22 cellular contexts compared by ENCODE assay signal in the genomic region with DNA sequence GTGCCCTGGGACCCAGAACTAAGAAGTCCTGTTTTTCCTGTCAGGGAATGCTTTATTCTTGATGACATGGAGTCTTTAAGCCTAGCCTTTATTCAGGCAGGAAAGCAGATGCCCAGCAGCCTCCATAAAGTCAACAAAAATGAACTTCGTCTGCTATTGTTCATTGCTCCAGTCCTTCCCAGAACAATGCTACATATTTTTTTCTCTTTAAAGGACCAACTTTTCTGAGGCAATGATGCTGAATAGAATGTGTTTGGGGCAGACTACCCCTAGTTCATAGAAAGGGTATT. TPM values are rescaled to one million over a fixed set of nuclear protein-coding genes. Genes with fewer than 3 reads are reported as not detected.
A peak's percentile ranks its signal among the peaks of the same experiment; 100 is the strongest.
DNase-seq lines count a peak whose midpoint lies in the region; ATAC-seq, FAIRE-seq and TF ChIP-seq lines count a peak whose summit lies in the region.
"Had no signal": no experiment of that assay in that cellular context is flagged by ENCODE, and none has a peak within 500 bp of the region (broad histone marks: within the 10 kb centered on the region; RNA-seq: fewer than 3 reads in every experiment).

No MANE protein-coding gene starts in this region.

- no TSS peak for BruUV-seq in HepG2 (replicated peaks; lab: Mats Ljungman, UMichigan)

- H4K20me1 ChIP-seq in HepG2 (ENCODE audit: insufficient read depth, low read length), result no peaks in the 10 kb centered on the region

- H3K9me3 ChIP-seq in HepG2 (ENCODE audit: low read length) (no peaks in the 10 kb centered on the region), right lobe of liver (no peaks in the 10 kb centered on the region), aorta (ENCODE audit: control insufficient read depth, low read length) (no peaks in the 10 kb centered on the region)

- no peak for DNase-seq in HepG2 (ENCODE audit: low spot score)
- DNase-seq in right lobe of liver, result no peak
- DNase-seq in left colon, result no peak
- no peak for DNase-seq in aorta
- DNase-seq in foreskin fibroblast, result no peak
- no peak for DNase-seq in C1 segment of cervical spinal cord (lab: John Stamatoyannopoulos, UW)
- no peak for DNase-seq in NCI-H524 treated with DMSO at 0.1 percent for 48 hours (lab: John Stamatoyannopoulos, UW)
- DNase-seq: activated CD4-positive, alpha-beta T cell treated with anti-CD3 and anti-CD28 coated beads for 48 hours; effector CD4-positive, alpha-beta T cell; GF-D8; NCI-H1105; NCI-H2107; NCI-H69; retina; SIG-M5; T-cell had no signal

- no peak for TF ChIP-seq POLR2A in HepG2 (IDR thresholded peaks at IDR 0.05; ENCODE audit: insufficient read depth in 1 of 2, low read depth in 2 of 2, low read length in 2 of 2)
- no peak for TF ChIP-seq POLR2A in right lobe of liver (IDR thresholded peaks at IDR 0.05)

- H3K27me3 ChIP-seq in HepG2 (ENCODE audit: control insufficient read depth in 1 of 2, insufficient read depth in 2 of 2, low read length in 2 of 2) (no peaks in the 10 kb centered on the region; a peak in 1 of 5 replicates), right lobe of liver (no peaks in the 10 kb centered on the region), rectal smooth muscle tissue (ENCODE audit: control insufficient read depth, insufficient read depth, low read length) (no peaks in the 10 kb centered on the region), aorta (ENCODE audit: control insufficient read depth in 1 of 2, insufficient read depth in 2 of 2, low read length in 1 of 2) (no peaks in the 10 kb centered on the region)

- H3K4me2 ChIP-seq in HepG2 (ENCODE audit: low read depth, low read length), result no peak overlapping the region
- H3K4me2 ChIP-seq: PC-9 had no signal

- POLR2A ChIA-PET in HepG2 (lab: Yijun Ruan, JAX), result no interaction called here

- CTCF ChIA-PET in HepG2 (lab: Yijun Ruan, JAX; ENCODE audit: low intra/inter-chr PET ratio, low total read pairs), result no interaction called here

- peaks cover 57% of the 10 kb centered on the region for H3K4me1 ChIP-seq in HepG2 (ENCODE audit: insufficient read depth, low read length)
- peaks cover 0 to 15% (median 5%) of the 10 kb centered on the region in 4 donors for H3K4me1 ChIP-seq in right lobe of liver
- H3K4me1 ChIP-seq in rectal smooth muscle tissue (ENCODE audit: control insufficient read depth, insufficient read depth, low read length), result peaks cover 74% of the 10 kb centered on the region
- peaks cover 10 to 16% of the 10 kb centered on the region in 2 donors for H3K4me1 ChIP-seq in aorta (ENCODE audit: control insufficient read depth in 1 of 2, insufficient read depth in 2 of 2, low read length in 2 of 2)

- no peaks in the 10 kb centered on the region for H3K36me3 ChIP-seq in HepG2 (replicated peaks in 1 of 2; ENCODE audit: control insufficient read depth in 1 of 2, insufficient read depth in 2 of 2, low read length in 2 of 2)
- no peaks in the 10 kb centered on the region for H3K36me3 ChIP-seq in right lobe of liver
- H3K36me3 ChIP-seq in rectal smooth muscle tissue (ENCODE audit: control insufficient read depth, insufficient read depth, low read length), result no peaks in the 10 kb centered on the region
- H3K36me3 ChIP-seq in aorta (ENCODE audit: control insufficient read depth in 1 of 2, insufficient read depth in 2 of 2, low read length in 1 of 2), result peaks cover 0 to 2% of the 10 kb centered on the region in 2 donors

- ATAC-seq in HepG2 (no peak), right lobe of liver (no peak), left colon (peak; percentile 52), aorta (ENCODE audit: low FRiP score) (no peak)
- ATAC-seq: T-cell had no signal

- no peaks in the 10 kb centered on the region for H3K79me2 ChIP-seq in HepG2 (ENCODE audit: insufficient read depth, low read length)

- TF ChIP-seq EP300 in HepG2 (IDR thresholded peaks at IDR 0.05; ENCODE audit: low read depth in 2 of 2, low read length in 2 of 2) (no peak), HepG2 (CRISPR knock-in tag; IDR thresholded peaks at IDR 0.05; ENCODE audit: borderline replicate concordance) (no peak)

- no peak for FAIRE-seq in HepG2 (lab: Jason Lieb, UNC)
- FAIRE-seq: GM19239, H54, HTR-8/SVneo, keratinocyte had no signal

- TF ChIP-seq RAD21 in HepG2 (CRISPR knock-in tag; IDR thresholded peaks at IDR 0.05), result no peak

- no peak overlapping the region for H2AFZ ChIP-seq in HepG2 (ENCODE audit: low read length)
- H2AFZ ChIP-seq: PC-9 had no signal

- H3K27ac ChIP-seq in HepG2 (ENCODE audit: extremely low read length, insufficient read depth, low read length) (no peak overlapping the region), right lobe of liver (no peak overlapping the region), rectal smooth muscle tissue (ENCODE audit: low read depth, low read length) (peak overlapping the region; percentile 64), aorta (ENCODE audit: low read depth in 1 of 2, low read length in 2 of 2) (peak overlapping the region; percentile 19 to 36)
- H3K27ac ChIP-seq: PC-9 had no signal

- H3K4me3 ChIP-seq in HepG2 (replicated peaks in 1 of 3; ENCODE audit: insufficient read depth in 1 of 3, low read depth in 2 of 3, low read length in 3 of 3) (no peak overlapping the region), right lobe of liver (no peak overlapping the region), rectal smooth muscle tissue (ENCODE audit: low read length) (no peak overlapping the region), aorta (ENCODE audit: low read length in 2 of 2) (no peak overlapping the region), foreskin fibroblast (ENCODE audit: low read depth in 1 of 2, low read length in 2 of 2) (no peak overlapping the region)
- H3K4me3 ChIP-seq: PC-9 had no signal

- 0% methylated on average over 1 of the region's 1 CpG for WGBS in HepG2 (ENCODE audit: low lambda C conversion rate)
- 82% methylated on average over 1 of the region's 1 CpG for WGBS in right lobe of liver (ENCODE audit: insufficient coverage, low coverage, low lambda C conversion rate, missing lambda C conversion rate)
- WGBS in aorta, 2 donors, result 31 to 35% methylated on average over 1 of the region's 1 CpG

- in situ Hi-C loops in HepG2 (cut with HindIII; ENCODE audit: extremely low pct_ligation_motif_present, low pct_unique_long_range_greater_than_20kb), result no loop called here

- intact Hi-C loops in HepG2 (cut with micrococcal nuclease; ENCODE audit: unreplicated experiment), result no loop called here
- intact Hi-C loops in right lobe of liver (cut with DNase I), result no loop called here
- intact Hi-C loops in left colon (cut with DNase I, micrococcal nuclease), result no loop called here
- intact Hi-C loops in aorta (cut with DNase I), result loop anchor here (5.0 kb wide), 2 partner anchors 48 to 62 kb away; a partner anchor contains a TSS

- no peak overlapping the region for H3K9ac ChIP-seq in HepG2 (ENCODE audit: insufficient read depth, low read depth, low read length)
- no peak overlapping the region for H3K9ac ChIP-seq in rectal smooth muscle tissue (ENCODE audit: low read length)

- no peak for TF ChIP-seq CTCF in HepG2 (CRISPR knock-in tag; IDR thresholded peaks at IDR 0.05)
- TF ChIP-seq CTCF in right lobe of liver (IDR thresholded peaks at IDR 0.05), result no peak
- TF ChIP-seq CTCF in foreskin fibroblast (IDR thresholded peaks at IDR 0.05; ENCODE audit: low read depth, low read length), result no peak

TF ChIP-seq in HepG2, 621 proteins besides CTCF, POLR2A, EP300 and RAD21 (continues in another document):
- TF ChIP-seq, protein P1, sequence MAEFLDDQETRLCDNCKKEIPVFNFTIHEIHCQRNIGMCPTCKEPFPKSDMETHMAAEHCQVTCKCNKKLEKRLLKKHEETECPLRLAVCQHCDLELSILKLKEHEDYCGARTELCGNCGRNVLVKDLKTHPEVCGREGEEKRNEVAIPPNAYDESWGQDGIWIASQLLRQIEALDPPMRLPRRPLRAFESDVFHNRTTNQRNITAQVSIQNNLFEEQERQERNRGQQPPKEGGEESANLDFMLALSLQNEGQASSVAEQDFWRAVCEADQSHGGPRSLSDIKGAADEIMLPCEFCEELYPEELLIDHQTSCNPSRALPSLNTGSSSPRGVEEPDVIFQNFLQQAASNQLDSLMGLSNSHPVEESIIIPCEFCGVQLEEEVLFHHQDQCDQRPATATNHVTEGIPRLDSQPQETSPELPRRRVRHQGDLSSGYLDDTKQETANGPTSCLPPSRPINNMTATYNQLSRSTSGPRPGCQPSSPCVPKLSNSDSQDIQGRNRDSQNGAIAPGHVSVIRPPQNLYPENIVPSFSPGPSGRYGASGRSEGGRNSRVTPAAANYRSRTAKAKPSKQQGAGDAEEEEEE (CRISPR knock-in tag; IDR thresholded peaks at IDR 0.05; ENCODE audit: borderline replicate concordance), result no peak
- no peak for TF ChIP-seq EEA1 (CRISPR knock-in tag; IDR thresholded peaks at IDR 0.05; ENCODE audit: borderline replicate concordance)
- peak; percentile 69; the same call in 1 of the 2 replicates for TF ChIP-seq SOX5 (CRISPR knock-in tag; IDR thresholded peaks at IDR 0.05; ENCODE audit: borderline replicate concordance)

RNA-seq across cellular contexts. Expression of a gene that starts 47.6 kb away (rescaled TPM):
- total RNA-seq in HepG2 (2016; rRNA removed; fragmentation: Illumina TruSeq; extraction: Trizol) (56.2 and 92.8 TPM in 2 replicates), right lobe of liver (100 to 1,000 TPM in 1 of 6 experiments, 10 to 100 TPM in 5; 10.8 to 105 (median 32.5) TPM), left colon (100 to 1,000 TPM; 487 to 575 TPM), aorta (100 to 1,000 TPM in 1 of 2 donors, 10 to 100 TPM in 1; 67.5 to 124 TPM)
- 16.2 and 22.3 TPM in 2 replicates for total RNA-seq in HepG2 (2016; cell fraction: cytosol; rRNA removed; fragmentation: Illumina TruSeq; extraction: Trizol; ENCODE audit: low read depth)
- total RNA-seq in HepG2 (2016; cell fraction: insoluble cytoplasmic fraction; rRNA removed; fragmentation: Illumina TruSeq; extraction: Trizol), result 63.2 and 84.9 TPM in 2 replicates
- 12.3 and 13.7 TPM in 2 replicates for total RNA-seq in HepG2 (2016; cell fraction: membrane; rRNA removed; fragmentation: Illumina TruSeq; extraction: Trizol)
- 30.6 and 42.1 TPM in 2 replicates for total RNA-seq in HepG2 (2016; cell fraction: nucleus; rRNA removed; fragmentation: Illumina TruSeq; extraction: Trizol)
- polyA plus RNA-seq in HepG2 (2011; rRNA removed) (22.4 and 22.8 TPM in 2 replicates), aorta (10 to 100 TPM; 46.6 to 89.7 TPM)
- polyA plus RNA-seq in HepG2 (2011; cell fraction: cytosol; rRNA removed), result 7.6 and 12.9 TPM in 2 replicates
- 8.4 and 13.8 TPM in 2 replicates for polyA plus RNA-seq in HepG2 (2011; cell fraction: nucleus; rRNA removed)
- polyA plus RNA-seq in HepG2 (2012), result 50.1 and 77.6 TPM in 2 replicates
- 2.7 and 4.0 TPM in 2 replicates for polyA plus RNA-seq in HepG2 (2016; cell fraction: cytosol; fragmentation: Illumina TruSeq; extraction: Trizol; ENCODE audit: low read depth)
- polyA plus RNA-seq in HepG2 (2016; cell fraction: insoluble cytoplasmic fraction; fragmentation: Illumina TruSeq; extraction: Trizol; ENCODE audit: low read depth), result 112 and 113 TPM in 2 replicates
- 9.3 and 9.7 TPM in 2 replicates for polyA plus RNA-seq in HepG2 (2016; cell fraction: membrane; fragmentation: Illumina TruSeq; extraction: Trizol; ENCODE audit: low read depth)
- 58.0 and 60.5 TPM in 2 replicates for polyA plus RNA-seq in HepG2 (2016; cell fraction: nucleus; fragmentation: Illumina TruSeq; extraction: Trizol; ENCODE audit: insufficient read depth, low read depth)
- 3.8 and 12.7 TPM in 2 replicates for polyA minus RNA-seq in HepG2 (2011; rRNA and poly(A)+ RNA removed; ENCODE audit: low replicate concordance)
- 19.9 and 36.2 TPM in 2 replicates for polyA minus RNA-seq in HepG2 (2011; cell fraction: cytosol; rRNA and poly(A)+ RNA removed)
- 50.6 and 51.0 TPM in 2 replicates for polyA minus RNA-seq in HepG2 (2011; cell fraction: nucleus; rRNA and poly(A)+ RNA removed)

Comparison
In these comparisons a context has a peak if more than half of its experiments do, and no peak if none do; other contexts are left out.
1. H3K27ac ChIP-seq: peak in rectal smooth muscle tissue (single experiment) and aorta (2 of 2); none in HepG2 (single experiment) and right lobe of liver (0 of 3).
2. intact Hi-C loops: an anchor here in aorta (5.0 kb wide); none called in HepG2, right lobe of liver and left colon.